In the genomic region with DNA sequence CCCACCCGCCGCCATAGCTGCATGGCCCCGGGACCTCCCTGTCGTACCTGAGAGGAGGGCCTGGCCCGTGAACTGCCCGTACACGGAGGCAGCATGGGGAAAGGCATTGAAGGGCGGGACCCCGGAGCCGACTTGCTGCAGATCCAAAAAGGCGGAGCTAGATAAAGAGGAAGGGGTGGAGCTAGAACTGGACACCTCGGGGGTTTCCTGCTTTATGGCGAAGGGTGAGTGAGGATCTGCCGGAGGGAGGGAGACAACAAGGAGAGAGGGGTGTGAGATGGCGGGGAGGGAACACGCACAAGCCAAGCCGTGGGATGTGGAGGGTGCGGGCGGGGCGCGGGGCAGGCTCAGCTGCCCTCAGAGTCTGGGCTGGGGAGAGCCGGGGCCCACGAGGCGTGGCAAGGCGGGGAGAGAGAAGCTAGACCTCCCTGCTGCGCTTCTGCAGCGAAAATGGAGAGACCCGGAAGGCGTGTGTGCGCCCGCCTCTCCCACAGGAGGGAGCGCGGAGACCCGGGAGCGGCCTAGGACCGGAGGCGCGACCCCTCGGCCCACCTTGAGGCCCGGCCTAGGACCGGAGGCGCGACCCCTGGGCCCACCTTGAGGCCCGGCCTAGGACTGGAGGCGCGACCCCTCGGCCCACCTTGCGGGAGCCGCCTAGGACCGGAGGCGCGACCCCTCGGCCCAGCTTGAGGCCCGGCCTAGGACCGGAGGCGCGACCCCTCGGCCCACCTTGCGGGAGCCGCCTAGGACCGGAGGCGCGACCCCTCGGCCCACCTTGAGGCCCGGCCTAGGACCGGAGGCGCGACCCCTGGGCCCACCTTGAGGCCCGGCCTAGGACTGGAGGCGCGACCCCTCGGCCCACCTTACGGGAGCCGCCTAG, we compare ENCODE assay signal across 9 cellular contexts. TPM values are rescaled to one million over a fixed set of nuclear protein-coding genes. Genes with fewer than 3 reads are reported as not detected.
DNase-seq lines count a peak whose midpoint lies in the region; ATAC-seq and TF ChIP-seq lines count a peak whose summit lies in the region.
"Not testable (repeated sequence)": the region's sequence is repeated elsewhere in the genome, so short reads cannot be mapped to it uniquely, and the experiment has no call there.
"Had no signal": no experiment of that assay in that cellular context is flagged by ENCODE, and none has a peak within 500 bp of the region (broad histone marks: within the 10 kb centered on the region; RNA-seq: fewer than 3 reads in every experiment).

No MANE protein-coding gene starts in this region.

- H3K27ac ChIP-seq in body of pancreas: peak overlapping the region in 3 of 4 donors; percentile 44 to 66 (median 55)
- not testable (repeated sequence) for H3K27ac ChIP-seq in iPS-20b (ENCODE audit: low read length)
- H3K27ac ChIP-seq in spleen: peak overlapping the region in 6 of 8 donors; percentile 63 to 90 (median 72)
- peak overlapping the region; percentile 30 to 83 (median 78) for H3K27ac ChIP-seq in transverse colon

- not testable (repeated sequence) for H3K36me3 ChIP-seq in body of pancreas (replicated peaks in 1 of 2; ENCODE audit: insufficient read depth in 1 of 2, low read depth in 2 of 2); transverse colon
- peaks cover 24% of the 10 kb centered on the region for H3K36me3 ChIP-seq in iPS-20b (ENCODE audit: insufficient read depth, low read depth, low read length)
- H3K36me3 ChIP-seq in spleen: peaks cover 0 to 28% (median 0%) of the 10 kb centered on the region in 6 donors

- DNase-seq in GM13976 (ENCODE audit: low spot score): peak; percentile 73
- peak; percentile 17 for DNase-seq in NCI-H748 treated with DMSO at 0.1 percent for 48 hours (lab: John Stamatoyannopoulos, UW)
- DNase-seq in activated CD4-positive, alpha-beta T cell treated with anti-CD3 and anti-CD28 coated beads, Interleukin-2, amount 50 U/mL, for 48 hours: peak; percentile 59 to 68
- DNase-seq in body of pancreas: peak; percentile 45 to 73 (median 56)
- DNase-seq in spleen: not testable (repeated sequence)
- peak; percentile 45 for DNase-seq in transverse colon

- 59 to 76% methylated on average over 27 to 59 of the region's 74 CpGs for WGBS in body of pancreas, 2 donors
- WGBS in spleen, 5 donors: 39 to 95% (median 87%) methylated on average over 33 to 74 of the region's 74 CpGs
- 68 to 77% methylated on average over 6 to 42 of the region's 74 CpGs for WGBS in transverse colon (ENCODE audit: low coverage in 1 of 2), 2 donors

- peak; percentile 76 for ATAC-seq in HG03095 (IDR thresholded peaks at IDR 0.05; ENCODE audit: unreplicated experiment)
- peak; percentile 77 for ATAC-seq in body of pancreas

- TF ChIP-seq POLR2A in body of pancreas (IDR thresholded peaks at IDR 0.05) (peak in 2 of 3 donors; percentile 69 to 70), transverse colon (IDR thresholded peaks at IDR 0.05) (peak; percentile 76)
- not testable (repeated sequence) for TF ChIP-seq POLR2A in spleen (IDR thresholded peaks at IDR 0.05)

- not testable (repeated sequence) for TF ChIP-seq EP300 in transverse colon (IDR thresholded peaks at IDR 0.05; ENCODE audit: low read depth)

- not testable (repeated sequence) for H3K27me3 ChIP-seq in body of pancreas; iPS-20b (ENCODE audit: insufficient read depth, low read length); spleen (replicated peaks in 1 of 7); transverse colon

- not testable (repeated sequence) for TF ChIP-seq CTCF in GM13976 (IDR thresholded peaks at IDR 0.05; ENCODE audit: borderline replicate concordance, control extremely low read depth, extremely low read depth, insufficient read depth, missing control alignments); body of pancreas (IDR thresholded peaks at IDR 0.05); spleen (IDR thresholded peaks at IDR 0.05 in 8 of 11, conservative IDR thresholded peaks at IDR 0.05 in 3 of 11); transverse colon (IDR thresholded peaks at IDR 0.05)

- not testable (repeated sequence) for H3K9me3 ChIP-seq in body of pancreas; iPS-20b (ENCODE audit: insufficient read depth, low read depth, low read length); spleen; transverse colon

- intact Hi-C loops in body of pancreas (cut with DNase I); spleen (cut with DNase I; ENCODE audit: low total_unique reads); transverse colon (cut with DNase I; ENCODE audit: low total_unique reads): not testable (repeated sequence)

- H3K9ac ChIP-seq in iPS-20b (ENCODE audit: low read depth, low read length): peak overlapping the region; percentile 67; the same call in 1 of the 2 replicates

- H3K4me1 ChIP-seq in body of pancreas (peaks cover 26% of the 10 kb centered on the region), spleen (peaks cover 3 to 41% (median 14%) of the 10 kb centered on the region in 6 donors), transverse colon (peaks cover 3 to 14% (median 9%) of the 10 kb centered on the region in 4 donors)
- not testable (repeated sequence) for H3K4me1 ChIP-seq in iPS-20b (ENCODE audit: insufficient read depth, low read length)

- in situ Hi-C loops in GM13976 (cut with MboI; ENCODE audit: low sequenced_read_pairs, unreplicated experiment); transverse colon (cut with MboI; ENCODE audit: low pct_ligation_motif_present in 1 of 4, low pct_unique_long_range_greater_than_20kb in 1 of 4, low sequenced_read_pairs in 3 of 4): not testable (repeated sequence)

- peak overlapping the region in 1 of 2 donors; percentile 4 for H3K4me3 ChIP-seq in body of pancreas
- H3K4me3 ChIP-seq in iPS-20b (ENCODE audit: low read length): peak overlapping the region; percentile 72
- peak overlapping the region in 6 of 8 donors; percentile 28 to 64 (median 48) for H3K4me3 ChIP-seq in spleen
- H3K4me3 ChIP-seq in transverse colon: peak overlapping the region in 3 of 4 donors; percentile 42 to 55 (median 55)

RNA-seq across cellular contexts. Expression of a gene that starts 43.1 kb away (rescaled TPM):
- total RNA-seq in body of pancreas (1 to 10 TPM in 1 of 2 donors, under 1 TPM in 1; 0.52 to 2.3 TPM), spleen (1 to 10 TPM in 4 of 7 donors, under 1 TPM in 3; 0.09 to 2.8 (median 1.1) TPM), transverse colon (10 to 100 TPM in 2 of 4 donors, 1 to 10 TPM in 2; 1.6 to 13.7 (median 8.3) TPM)
- 1 to 10 TPM in 1 of 3 donors, under 1 TPM in 2; 0.06 to 1.4 (median 0.08) TPM for polyA plus RNA-seq in spleen
- total RNA-seq: chondrocyte had no signal
